ENCODE assay signal across 17 cellular contexts in genomic region chr15:90065682-90066049, GRCh38. TPM values are rescaled to one million over a fixed set of nuclear protein-coding genes. Genes with fewer than 3 reads are reported as not detected.
DNase-seq lines count a peak whose midpoint lies in the region; ATAC-seq and TF ChIP-seq lines count a peak whose summit lies in the region.
"Had no signal": no experiment of that assay in that cellular context is flagged by ENCODE, and none has a peak within 500 bp of the region (broad histone marks: within the 10 kb centered on the region; RNA-seq: fewer than 3 reads in every experiment).

No MANE protein-coding gene starts in this region.

- DNase-seq in heart right ventricle, result no peak
- no peak for DNase-seq in left cardiac atrium
- no peak for DNase-seq in NCI-H146 (lab: John Stamatoyannopoulos, UW)
- DNase-seq in H4 (ENCODE audit: low spot score), result no peak
- DNase-seq: activated CD8-positive, alpha-beta memory T cell treated with anti-CD3 and anti-CD28 coated beads for 24 hours; activated effector memory CD4-positive, alpha-beta T cell treated with Interleukin-2 at 50 U/mL for 16 hours; NCI-H1048; NCI-H2107; NCI-H748 treated with DMSO at 0.1 percent for 48 hours had no signal

- no peak overlapping the region for H3K9ac ChIP-seq in rectal smooth muscle tissue (ENCODE audit: low read length)

- intact Hi-C loops in heart right ventricle (cut with DNase I) (loop anchor here in 8 of 10 donors (5.0 to 10.0 kb wide), 2 partner anchors 61 to 63 kb away; partner anchors contain the start of gene ZNF710 (in 8 of the 8)), left cardiac atrium (cut with DNase I) (loop anchor here in 1 of 2 donors (5.0 kb wide), 1 partner anchor 153 kb away; the partner anchor contains the start of gene ARPIN)

- H3K27me3 ChIP-seq in heart right ventricle, result no peaks in the 10 kb centered on the region
- H3K27me3 ChIP-seq in esophagus (ENCODE audit: control insufficient read depth in 1 of 2, insufficient read depth in 2 of 2, low read length in 2 of 2), result no peaks in the 10 kb centered on the region
- no peaks in the 10 kb centered on the region for H3K27me3 ChIP-seq in rectal smooth muscle tissue (ENCODE audit: control insufficient read depth, insufficient read depth, low read length)

- ATAC-seq in heart right ventricle (no peak), left cardiac atrium (no peak), GM21367 (IDR thresholded peaks at IDR 0.05; ENCODE audit: unreplicated experiment) (no peak)
- ATAC-seq: A549, GM12878, Panc1 had no signal

- H3K4me1 ChIP-seq in heart right ventricle, result peaks cover 12 to 73% (median 52%) of the 10 kb centered on the region in 9 donors
- H3K4me1 ChIP-seq in esophagus (ENCODE audit: control insufficient read depth in 2 of 2, insufficient read depth in 2 of 2, low read length in 1 of 2), result peaks cover 13 to 36% of the 10 kb centered on the region in 2 donors
- peaks cover 21% of the 10 kb centered on the region for H3K4me1 ChIP-seq in rectal smooth muscle tissue (ENCODE audit: control insufficient read depth, insufficient read depth, low read length)
- peaks cover 4% of the 10 kb centered on the region for H3K4me1 ChIP-seq in urinary bladder (ENCODE audit: insufficient read depth)
- H3K4me1 ChIP-seq: A549 had no signal

- H3K36me3 ChIP-seq in heart right ventricle, result peaks cover 0 to 26% (median 0%) of the 10 kb centered on the region in 9 donors
- peaks cover 3 to 16% of the 10 kb centered on the region in 2 donors for H3K36me3 ChIP-seq in esophagus (ENCODE audit: control insufficient read depth in 2 of 2, insufficient read depth in 2 of 2, low read length in 1 of 2)
- H3K36me3 ChIP-seq in rectal smooth muscle tissue (ENCODE audit: control insufficient read depth, insufficient read depth, low read length), result peaks cover 15% of the 10 kb centered on the region
- no peaks in the 10 kb centered on the region for H3K36me3 ChIP-seq in urinary bladder (ENCODE audit: insufficient read depth)

- no peak overlapping the region for H3K4me3 ChIP-seq in heart right ventricle
- no peak overlapping the region for H3K4me3 ChIP-seq in esophagus (ENCODE audit: low read depth in 1 of 2, low read length in 2 of 2)
- no peak overlapping the region for H3K4me3 ChIP-seq in rectal smooth muscle tissue (ENCODE audit: low read length)
- H3K4me3 ChIP-seq in urinary bladder (ENCODE audit: low read depth, low read length), result no peak overlapping the region
- H3K4me3 ChIP-seq: A549, GM12878 had no signal

- peak overlapping the region; percentile 27 to 95 (median 84) for H3K27ac ChIP-seq in heart right ventricle
- H3K27ac ChIP-seq in esophagus (ENCODE audit: low read depth in 2 of 2, low read length in 1 of 2), result peak overlapping the region; percentile 44 to 71
- peak overlapping the region; percentile 50 for H3K27ac ChIP-seq in rectal smooth muscle tissue (ENCODE audit: low read depth, low read length)
- H3K27ac ChIP-seq in urinary bladder (ENCODE audit: low read depth), result peak overlapping the region; percentile 14
- H3K27ac ChIP-seq: A549, WERI-Rb-1 had no signal

- no peak for TF ChIP-seq CTCF in heart right ventricle (IDR thresholded peaks at IDR 0.05)

- 81 to 82% methylated on average over 7 of the region's 7 CpGs for WGBS in heart right ventricle, 2 donors
- WGBS in esophagus, 2 donors, result 78 to 85% methylated on average over 7 of the region's 7 CpGs
- WGBS in urinary bladder, result 87% methylated on average over 7 of the region's 7 CpGs

- no peaks in the 10 kb centered on the region for H3K9me3 ChIP-seq in heart right ventricle
- no peaks in the 10 kb centered on the region for H3K9me3 ChIP-seq in esophagus (ENCODE audit: control insufficient read depth in 2 of 2, insufficient read depth in 1 of 2, low read depth in 1 of 2, low read length in 1 of 2)
- H3K9me3 ChIP-seq: A549 had no signal

RNA-seq across cellular contexts. Expression of gene IDH2, which starts 36.6 kb away (rescaled TPM):
- total RNA-seq in heart right ventricle, result 1,000 to 10,000 TPM in 4 of 10 donors, 100 to 1,000 TPM in 6; 731 to 1,135 (median 971) TPM
- 100 to 1,000 TPM; 279 to 401 TPM for polyA plus RNA-seq in heart right ventricle
- total RNA-seq in left cardiac atrium, result 100 to 1,000 TPM; 242 to 257 TPM
- 10 to 100 TPM; 63.5 to 98.5 TPM for polyA plus RNA-seq in esophagus
- total RNA-seq in urinary bladder, result 85.0 TPM
- polyA plus RNA-seq in urinary bladder, result 105 TPM
- 43.2 and 48.5 TPM in 2 replicates for total RNA-seq in H4 (2014; rRNA removed; shearing (Covaris generic))

Comparison
In these comparisons a context has a peak if more than half of its experiments do, and no peak if none do; other contexts are left out.
1. H3K27ac ChIP-seq: peak in every context shown above with its lines; median percentile 84 in heart right ventricle; 58 in esophagus; 50 in rectal smooth muscle tissue; 14 in urinary bladder.